In the genomic region with DNA sequence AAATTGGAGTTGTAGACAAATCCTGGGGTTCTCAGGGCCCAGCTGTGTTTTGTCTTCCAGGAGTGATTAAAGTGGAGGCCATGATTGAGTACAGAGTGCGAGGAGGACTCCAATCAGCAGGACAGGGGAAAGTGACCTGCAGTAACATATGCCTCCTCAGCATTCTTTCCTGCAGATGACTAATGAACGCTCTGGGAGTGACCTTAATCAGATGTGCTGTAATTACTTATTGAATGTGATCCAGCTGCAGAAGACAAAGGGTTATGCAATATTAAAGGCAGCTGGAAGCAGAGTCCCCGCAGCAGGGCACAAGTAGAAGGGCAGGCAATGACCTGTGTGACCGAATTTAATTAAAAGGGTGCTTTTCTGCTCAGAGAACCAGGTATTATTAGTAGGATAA, we compare ENCODE assay signal across 15 cellular contexts.
DNase-seq lines count a peak whose midpoint lies in the region; ATAC-seq, FAIRE-seq and TF ChIP-seq lines count a peak whose summit lies in the region.
"Had no signal": no experiment of that assay in that cellular context is flagged by ENCODE, and none has a peak within 500 bp of the region (broad histone marks: within the 10 kb centered on the region; RNA-seq: fewer than 3 reads in every experiment).

No MANE protein-coding gene starts in this region.

- H3K27ac ChIP-seq in IMR-90 (ENCODE audit: insufficient read depth, low read length) (no peak overlapping the region; the same call in 1 of the 2 replicates), astrocyte (ENCODE audit: low read depth, low read length) (no peak overlapping the region)
- H3K27ac ChIP-seq: BLaER1, dorsolateral prefrontal cortex, gastrocnemius medialis had no signal

- no peak for FAIRE-seq in astrocyte (lab: Jason Lieb, UNC)

- H3K36me3 ChIP-seq in IMR-90 (ENCODE audit: control insufficient read depth, insufficient read depth, low read length), result no peaks in the 10 kb centered on the region
- no peaks in the 10 kb centered on the region for H3K36me3 ChIP-seq in astrocyte (ENCODE audit: insufficient read depth, low read length)
- H3K36me3 ChIP-seq: BLaER1, gastrocnemius medialis had no signal

- TF ChIP-seq POLR2A in IMR-90 (IDR thresholded peaks at IDR 0.05; ENCODE audit: low read depth, low read length), result no peak

- H3K4me1 ChIP-seq in IMR-90 (ENCODE audit: control insufficient read depth, insufficient read depth, low read length) (peaks cover 13% of the 10 kb centered on the region), astrocyte (ENCODE audit: insufficient read depth, low read length) (no peaks in the 10 kb centered on the region)
- H3K4me1 ChIP-seq: BLaER1, gastrocnemius medialis had no signal

- peak overlapping the region; percentile 15; the same call in 1 of the 2 replicates for H3K23ac ChIP-seq in IMR-90 (ENCODE audit: low read depth, low read length)

- no peak for TF ChIP-seq CTCF in IMR-90 (conservative IDR thresholded peaks at IDR 0.05; ENCODE audit: low read depth, low read length)
- no peak for TF ChIP-seq CTCF in astrocyte (IDR thresholded peaks at IDR 0.05; ENCODE audit: insufficient read depth, low read depth, low read length)

- H3K9me1 ChIP-seq in IMR-90 (ENCODE audit: insufficient read depth, low read length), result peaks cover 5% of the 10 kb centered on the region; the same call in 1 of the 2 replicates

- no peaks in the 10 kb centered on the region for H3K79me2 ChIP-seq in astrocyte (ENCODE audit: insufficient read depth, low read length)

- no peak overlapping the region for H2AK9ac ChIP-seq in IMR-90 (replicated peaks; ENCODE audit: low read depth, low read length, poor library complexity)

- intact Hi-C loops in IMR-90 (cut with micrococcal nuclease), result no loop called here

- dilution Hi-C loops in IMR-90 (cut with HindIII; ENCODE audit: low sequenced_read_pairs, unreplicated experiment), result no loop called here

- no peak overlapping the region for H4K5ac ChIP-seq in IMR-90 (ENCODE audit: low read depth, low read length)

- no peak overlapping the region for H3K56ac ChIP-seq in IMR-90 (ENCODE audit: extremely low read depth, insufficient read depth, low read length)

- WGBS in IMR-90 (ENCODE audit: extremely low coverage in 2 of 2, insufficient read length in 1 of 2), 2 experiments, result 20% methylated on average over 1 of the region's 4 CpGs; no CpG with 5 or more reads in 1 of the 2 experiments

- H3K4me3 Mint-ChIP-seq in astrocyte (ENCODE audit: unreplicated experiment), result peak overlapping the region; percentile 2

- in situ Hi-C loops in IMR-90 (cut with MboI; ENCODE audit: low sequenced_read_pairs), result no loop called here

- H2AFZ ChIP-seq in IMR-90 (replicated peaks; ENCODE audit: low read length, poor library complexity) (no peak overlapping the region), astrocyte (ENCODE audit: low read depth, low read length) (no peak overlapping the region)

- H3K14ac ChIP-seq in IMR-90 (replicated peaks; ENCODE audit: low read depth, low read length), result 0 out of 2 replicates have a peak overlapping the region, but pooled peaks have one; percentile 4

- H3K4me1 Mint-ChIP-seq in astrocyte (ENCODE audit: low read depth, unreplicated experiment), result no peaks in the 10 kb centered on the region

- TF ChIP-seq RAD21 in IMR-90 (IDR thresholded peaks at IDR 0.05; ENCODE audit: low read length), result no peak

- ATAC-seq in IMR-90 (ENCODE audit: low read depth), result peak; percentile 75
- ATAC-seq in HG03175 (IDR thresholded peaks at IDR 0.05; ENCODE audit: unreplicated experiment), result no peak
- no peak for ATAC-seq in GM18907 (IDR thresholded peaks at IDR 0.05; ENCODE audit: unreplicated experiment)
- ATAC-seq: PC-3 had no signal

- H3K9ac ChIP-seq in IMR-90 (ENCODE audit: low read depth, low read length) (no peak overlapping the region), astrocyte (ENCODE audit: low read length) (no peak overlapping the region)
- H3K9ac ChIP-seq: BLaER1 had no signal

- no TSS peak for BruUV-seq in IMR-90 (replicated peaks; lab: Mats Ljungman, UMichigan)

- DNase-seq in AG20443 (ENCODE audit: low spot score) (peak; percentile 71), IMR-90 (peak; percentile 52), astrocyte (ENCODE audit: low read depth) (peak; percentile 62), left kidney (ENCODE audit: low read depth, low spot score) (peak; percentile 69), DMS53 (lab: John Stamatoyannopoulos, UW) (no peak), HuH-7.5 (ENCODE audit: low spot score) (no peak)
- DNase-seq: activated effector memory CD4-positive, alpha-beta T cell treated with Interleukin-2 at 50 U/mL for 16 hours; DMS79 treated with DMSO at 0.1 percent for 48 hours; dorsolateral prefrontal cortex; gastrocnemius medialis; MG63; PC-3 had no signal

- H3K27me3 ChIP-seq in IMR-90 (ENCODE audit: control insufficient read depth, insufficient read depth, low read length), result no peaks in the 10 kb centered on the region
- no peaks in the 10 kb centered on the region for H3K27me3 ChIP-seq in astrocyte (ENCODE audit: insufficient read depth, low read length)
- H3K27me3 ChIP-seq: BLaER1, gastrocnemius medialis, MG63 had no signal

- POLR2A ChIA-PET in IMR-90 (lab: Charles Lee; ENCODE audit: unreplicated experiment), result interaction anchor here (0.6 kb wide), 1 partner anchor 10 kb away, joined by 4 read pairs; no protein-coding TSS in a partner anchor

- no peak overlapping the region for H2BK5ac ChIP-seq in IMR-90 (ENCODE audit: low read depth, low read length, poor library complexity, severe bottlenecking)

- CTCF ChIA-PET in IMR-90 (lab: Yijun Ruan, JAX), result interaction anchor here (0.6 to 1.2 kb wide), 2 partner anchors 10 to 20 kb away, joined by 3 to 8 read pairs; no protein-coding TSS in a partner anchor

- H4K91ac ChIP-seq in IMR-90 (ENCODE audit: insufficient read depth, low read depth, low read length), result no peak overlapping the region

- H2AK5ac ChIP-seq in IMR-90 (ENCODE audit: low read depth, low read length), result no peak overlapping the region

- H3K4me2 ChIP-seq in IMR-90 (ENCODE audit: low read depth, low read length) (no peak overlapping the region; the same call in 1 of the 2 replicates), astrocyte (ENCODE audit: low read length) (no peak overlapping the region)
- H3K4me2 ChIP-seq: BLaER1 had no signal

- H3K9me3 ChIP-seq in IMR-90 (ENCODE audit: control insufficient read depth, insufficient read depth, low read length) (peaks cover 2% of the 10 kb centered on the region; the same call in 1 of the 2 replicates), astrocyte (ENCODE audit: insufficient read depth, low read depth, low read length) (peaks cover 2% of the 10 kb centered on the region)
- H3K9me3 ChIP-seq: gastrocnemius medialis, MG63 had no signal

- H3K27me3 Mint-ChIP-seq in astrocyte (ENCODE audit: low read depth, unreplicated experiment), result peaks cover 38% of the 10 kb centered on the region

- peaks cover 39 to 50% of the 10 kb centered on the region in 2 experiments for H3K79me1 ChIP-seq in IMR-90 (ENCODE audit: low read depth in 1 of 2, low read length in 2 of 2)

- no peak overlapping the region for H2BK15ac ChIP-seq in IMR-90 (ENCODE audit: low read depth, low read length)

- H3K36me3 Mint-ChIP-seq in astrocyte (ENCODE audit: low read depth, unreplicated experiment), result no peaks in the 10 kb centered on the region

- peaks cover 22% of the 10 kb centered on the region for H3K9me3 Mint-ChIP-seq in astrocyte (ENCODE audit: unreplicated experiment)

- no peak overlapping the region for H2BK20ac ChIP-seq in IMR-90 (ENCODE audit: low read depth, low read length)

- no peak overlapping the region for H3K4me3 ChIP-seq in IMR-90 (ENCODE audit: insufficient read depth, low read depth, low read length)
- no peak overlapping the region for H3K4me3 ChIP-seq in astrocyte (ENCODE audit: insufficient read depth, low read depth, low read length)
- H3K4me3 ChIP-seq: BLaER1, dorsolateral prefrontal cortex, gastrocnemius medialis, MG63 had no signal

- no peak overlapping the region; the same call in 1 of the 2 replicates for H3K18ac ChIP-seq in IMR-90 (ENCODE audit: low read depth, low read length)

- H2BK120ac ChIP-seq in IMR-90 (ENCODE audit: low read depth, low read length), result no peak overlapping the region

- no peak overlapping the region for H4K8ac ChIP-seq in IMR-90 (ENCODE audit: low read depth in 2 of 2, low read length in 2 of 2)

- H3K27ac Mint-ChIP-seq in astrocyte (ENCODE audit: unreplicated experiment), result no peak overlapping the region

- peaks cover 31% of the 10 kb centered on the region for H4K20me1 ChIP-seq in IMR-90 (ENCODE audit: insufficient read depth, low read length)
- H4K20me1 ChIP-seq in astrocyte (ENCODE audit: insufficient read depth, low read length), result peaks cover 9% of the 10 kb centered on the region
- H4K20me1 ChIP-seq: BLaER1 had no signal

- H3K4ac ChIP-seq in IMR-90 (ENCODE audit: low read depth, low read length), result no peak overlapping the region

TF ChIP-seq in IMR-90, 13 proteins besides CTCF, POLR2A, EP300 and RAD21 (continues in another document):
- TF ChIP-seq MXI1 (IDR thresholded peaks at IDR 0.05; ENCODE audit: borderline replicate concordance, low read depth, low read length), result no peak
- TF ChIP-seq MAZ (IDR thresholded peaks at IDR 0.05; ENCODE audit: borderline replicate concordance, low read depth, low read length), result no peak
- TF ChIP-seq MAFK (IDR thresholded peaks at IDR 0.05; ENCODE audit: low read depth, low read length), result peak; percentile 83
- TF ChIP-seq ELK1 (IDR thresholded peaks at IDR 0.05; ENCODE audit: borderline replicate concordance, low read depth, low read length), result no peak
- no peak for TF ChIP-seq BHLHE40 (IDR thresholded peaks at IDR 0.05; ENCODE audit: low read depth, low read length)
- TF ChIP-seq CEBPB (IDR thresholded peaks at IDR 0.05; ENCODE audit: low read depth, low read length), result peak; percentile 80
- no peak for TF ChIP-seq RCOR1 (IDR thresholded peaks at IDR 0.05; ENCODE audit: insufficient replicate concordance, low read length)
- TF ChIP-seq, protein P1, sequence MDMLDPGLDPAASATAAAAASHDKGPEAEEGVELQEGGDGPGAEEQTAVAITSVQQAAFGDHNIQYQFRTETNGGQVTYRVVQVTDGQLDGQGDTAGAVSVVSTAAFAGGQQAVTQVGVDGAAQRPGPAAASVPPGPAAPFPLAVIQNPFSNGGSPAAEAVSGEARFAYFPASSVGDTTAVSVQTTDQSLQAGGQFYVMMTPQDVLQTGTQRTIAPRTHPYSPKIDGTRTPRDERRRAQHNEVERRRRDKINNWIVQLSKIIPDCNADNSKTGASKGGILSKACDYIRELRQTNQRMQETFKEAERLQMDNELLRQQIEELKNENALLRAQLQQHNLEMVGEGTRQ (IDR thresholded peaks at IDR 0.05; ENCODE audit: low read depth, low read length), result no peak
- TF ChIP-seq NFE2L2 (IDR thresholded peaks at IDR 0.05; ENCODE audit: low read depth, low read length), result no peak

Comparison
In these comparisons a context has a peak if more than half of its experiments do, and no peak if none do; other contexts are left out.
1. DNase-seq: peak in AG20443 (single experiment), IMR-90 (single experiment), astrocyte (single experiment) and left kidney (single experiment); none in DMS53 (single experiment) and HuH-7.5 (single experiment).